9 cellular contexts compared by ENCODE assay signal in genomic region chr20:59598625-59599310, GRCh38. TPM values are rescaled to one million over a fixed set of nuclear protein-coding genes. Genes with fewer than 3 reads are reported as not detected.
DNase-seq lines count a peak whose midpoint lies in the region; ATAC-seq lines count a peak whose summit lies in the region.
"Had no signal": no experiment of that assay in that cellular context is flagged by ENCODE, and none has a peak within 500 bp of the region (broad histone marks: within the 10 kb centered on the region; RNA-seq: fewer than 3 reads in every experiment).

No MANE protein-coding gene starts in this region.

- peaks cover 5% of the 10 kb centered on the region for H3K4me1 Mint-ChIP-seq in T-helper 17 cell

- H3K36me3 Mint-ChIP-seq in T-helper 17 cell (ENCODE audit: low read depth): peaks cover 7% of the 10 kb centered on the region
- H3K36me3 Mint-ChIP-seq: memory B cell had no signal

- H3K4me3 Mint-ChIP-seq in T-helper 17 cell: no peak overlapping the region
- H3K4me3 Mint-ChIP-seq: memory B cell had no signal

- no peak overlapping the region for H3K27ac Mint-ChIP-seq in T-helper 17 cell
- H3K27ac Mint-ChIP-seq: memory B cell had no signal

- no peaks in the 10 kb centered on the region for H3K9me3 ChIP-seq in T-helper 17 cell (ENCODE audit: control insufficient read depth, low read length, poor library complexity, severe bottlenecking)

- peak in 8 of 14 donors; percentile 18 to 64 (median 40) for DNase-seq in C1 segment of cervical spinal cord (lab: John Stamatoyannopoulos, UW)
- peak; percentile 37 for DNase-seq in NCI-H146 (lab: John Stamatoyannopoulos, UW)
- peak; percentile 4 for DNase-seq in activated CD4-positive, alpha-beta T cell treated with anti-CD3 and anti-CD28 coated beads, Interleukin-2, amount 50 U/mL, for 1 hour
- DNase-seq in germinal center (ENCODE audit: low spot score): peak; percentile 74
- DNase-seq in retina: peak; percentile 63
- DNase-seq in activated CD4-positive, CD25-positive, alpha-beta regulatory T cell (lab: John Stamatoyannopoulos, UW): no peak
- DNase-seq in T-helper 17 cell: no peak

- ATAC-seq in GM19324 (IDR thresholded peaks at IDR 0.05; ENCODE audit: low FRiP score, unreplicated experiment): peak; percentile 59
- ATAC-seq in T-helper 17 cell: no peak

- H3K27me3 Mint-ChIP-seq in T-helper 17 cell: peaks cover 94% of the 10 kb centered on the region

RNA-seq across cellular contexts. Expression of gene PHACTR3, which starts 5.6 kb away (rescaled TPM):
- under 1 TPM in 1 of 2 donors, not detected in 1; 0.52 TPM for total RNA-seq in T-helper 17 cell

Comparison
In these comparisons a context has a peak if more than half of its experiments do, and no peak if none do; other contexts are left out.
1. DNase-seq: peak in C1 segment of cervical spinal cord (8 of 14), NCI-H146 (single experiment), activated CD4-positive, alpha-beta T cell treated with anti-CD3 and anti-CD28 coated beads, Interleukin-2, amount 50 U/mL, for 1 hour (single experiment), germinal center (single experiment) and retina (single experiment); none in activated CD4-positive, CD25-positive, alpha-beta regulatory T cell (0 of 4) and T-helper 17 cell (0 of 3).